In the genomic region with DNA sequence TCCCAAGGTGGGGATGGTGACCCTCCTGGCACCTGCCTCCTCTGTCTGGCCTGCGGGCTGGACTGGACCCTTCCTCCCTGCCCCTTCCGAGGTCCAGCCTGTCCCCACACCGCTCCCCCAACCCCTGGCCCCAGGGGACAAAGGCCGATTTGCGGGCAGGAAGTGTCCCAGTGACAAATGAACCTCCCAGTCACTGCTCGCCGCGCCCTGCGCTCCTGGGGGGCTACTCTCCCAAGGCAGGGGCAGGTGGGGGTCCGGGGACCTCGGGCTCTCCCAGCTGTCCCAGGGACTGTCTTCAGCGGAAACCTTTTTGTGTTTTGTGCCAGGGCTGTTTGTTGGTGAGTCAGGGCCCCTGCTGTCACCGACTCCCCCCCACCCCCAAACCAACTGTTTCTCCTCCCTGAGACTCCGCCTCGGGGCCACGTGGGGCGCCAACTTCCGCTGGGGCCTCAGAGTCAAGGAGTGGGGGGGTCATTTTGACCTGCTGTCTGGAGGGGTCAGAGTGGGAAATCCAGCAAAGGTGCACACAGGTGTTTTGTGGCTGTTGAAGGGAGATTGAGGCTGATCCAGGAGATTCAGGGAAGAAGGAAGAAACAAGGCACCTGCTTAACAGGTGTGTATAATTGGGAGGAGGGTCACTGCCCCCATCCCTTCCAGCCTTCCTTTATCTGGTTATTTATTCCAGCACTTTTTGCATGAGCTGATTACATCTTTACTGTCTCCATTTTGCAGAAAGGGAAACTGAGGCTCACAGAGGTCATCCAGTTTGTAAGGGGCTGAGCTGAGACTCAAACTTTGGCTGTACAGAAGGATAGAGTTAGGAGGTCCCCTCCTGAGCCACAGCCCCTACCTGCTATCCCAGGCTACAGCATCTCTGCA, we compare ENCODE assay signal across 1 cellular context.
TF ChIP-seq lines count a peak whose summit lies in the region.

No MANE protein-coding gene starts in this region.

TF ChIP-seq in K562, 482 proteins besides CTCF, POLR2A, EP300 and RAD21 (continues in another document):
- TF ChIP-seq MTA3 (IDR thresholded peaks at IDR 0.05; ENCODE audit: borderline replicate concordance) (no peak), CTBP1 (IDR thresholded peaks at IDR 0.05; ENCODE audit: borderline replicate concordance) (0 out of 2 replicates have a peak, but pooled peaks have one; percentile 21), ZNF75A (CRISPR knock-in tag; IDR thresholded peaks at IDR 0.05) (no peak), SLC30A9 (CRISPR knock-in tag; IDR thresholded peaks at IDR 0.05) (no peak), BCL6 (CRISPR knock-in tag; IDR thresholded peaks at IDR 0.05) (no peak), MXI1 (IDR thresholded peaks at IDR 0.05; ENCODE audit: low read depth, low read length) (peak; percentile 29; the same call in 1 of the 2 replicates), ETV6 (IDR thresholded peaks at IDR 0.05; ENCODE audit: borderline replicate concordance in 1 of 2, low read depth in 2 of 2, low read length in 1 of 2) (no peak), ETV6 (CRISPR knock-in tag; IDR thresholded peaks at IDR 0.05; ENCODE audit: borderline replicate concordance) (no peak), RUNX1 (IDR thresholded peaks at IDR 0.05; ENCODE audit: low read depth) (no peak), SP1 (CRISPR knock-in tag; IDR thresholded peaks at IDR 0.05) (no peak), STAT5B (CRISPR knock-in tag; IDR thresholded peaks at IDR 0.05) (no peak), ZNF561 (CRISPR knock-in tag; conservative IDR thresholded peaks at IDR 0.05) (no peak), CREB1 (IDR thresholded peaks at IDR 0.05) (no peak), CREB1 (CRISPR knock-in tag; IDR thresholded peaks at IDR 0.05) (no peak), ESRRA (IDR thresholded peaks at IDR 0.05; ENCODE audit: borderline replicate concordance, low read depth) (peak; percentile 58), ZC3H8 (IDR thresholded peaks at IDR 0.05) (no peak), YBX1 (IDR thresholded peaks at IDR 0.05) (no peak), LCOR (CRISPR knock-in tag; IDR thresholded peaks at IDR 0.05) (peak; percentile 31), KLF16 (IDR thresholded peaks at IDR 0.05) (no peak), MECOM (CRISPR knock-in tag; IDR thresholded peaks at IDR 0.05) (no peak), CHCHD3 (CRISPR knock-in tag; IDR thresholded peaks at IDR 0.05) (no peak), TRIM28 (IDR thresholded peaks at IDR 0.05) (no peak), ZBTB1 (CRISPR knock-in tag; IDR thresholded peaks at IDR 0.05; ENCODE audit: borderline replicate concordance, low read depth) (no peak; the same call in 1 of the 2 replicates), MED1 (CRISPR knock-in tag; IDR thresholded peaks at IDR 0.05; ENCODE audit: borderline replicate concordance) (no peak), NCOR1 (IDR thresholded peaks at IDR 0.05) (0 out of 2 replicates have a peak, but pooled peaks have one; percentile 23), GABPB1 (CRISPR knock-in tag; IDR thresholded peaks at IDR 0.05) (peak; percentile 75), BRF1 (IDR thresholded peaks at IDR 0.05; ENCODE audit: borderline replicate concordance, extremely low read depth, insufficient read length) (no peak), TCF7L2 (IDR thresholded peaks at IDR 0.05; ENCODE audit: low read depth, low read length) (no peak), ZNF695 (CRISPR knock-in tag; IDR thresholded peaks at IDR 0.05) (no peak), NR2C2 (CRISPR knock-in tag; IDR thresholded peaks at IDR 0.05) (0 out of 2 replicates have a peak, but pooled peaks have one; percentile 20), NR2C2 (tag; IDR thresholded peaks at IDR 0.05) (peak; percentile 84), CSDE1 (IDR thresholded peaks at IDR 0.05) (no peak), POLR2AphosphoS2 (IDR thresholded peaks at IDR 0.05; ENCODE audit: low read length) (no peak), ELF4 (CRISPR knock-in tag; IDR thresholded peaks at IDR 0.05) (no peak), SAFB (IDR thresholded peaks at IDR 0.05; ENCODE audit: borderline replicate concordance, low read depth, low read length) (no peak), RNF2 (IDR thresholded peaks at IDR 0.05) (no peak), NCOA1 (IDR thresholded peaks at IDR 0.05; ENCODE audit: low read depth) (0 out of 2 replicates have a peak, but pooled peaks have one; percentile 38), ZNF41 (CRISPR knock-in tag; conservative IDR thresholded peaks at IDR 0.05) (no peak), ZFP30 (CRISPR knock-in tag; IDR thresholded peaks at IDR 0.05; ENCODE audit: borderline replicate concordance) (no peak), NFE2 (IDR thresholded peaks at IDR 0.05; ENCODE audit: low read depth) (0 out of 2 replicates have a peak, but pooled peaks have one; percentile 27), ZNF785 (CRISPR knock-in tag; IDR thresholded peaks at IDR 0.05) (no peak)
- TF ChIP-seq, protein P1, sequence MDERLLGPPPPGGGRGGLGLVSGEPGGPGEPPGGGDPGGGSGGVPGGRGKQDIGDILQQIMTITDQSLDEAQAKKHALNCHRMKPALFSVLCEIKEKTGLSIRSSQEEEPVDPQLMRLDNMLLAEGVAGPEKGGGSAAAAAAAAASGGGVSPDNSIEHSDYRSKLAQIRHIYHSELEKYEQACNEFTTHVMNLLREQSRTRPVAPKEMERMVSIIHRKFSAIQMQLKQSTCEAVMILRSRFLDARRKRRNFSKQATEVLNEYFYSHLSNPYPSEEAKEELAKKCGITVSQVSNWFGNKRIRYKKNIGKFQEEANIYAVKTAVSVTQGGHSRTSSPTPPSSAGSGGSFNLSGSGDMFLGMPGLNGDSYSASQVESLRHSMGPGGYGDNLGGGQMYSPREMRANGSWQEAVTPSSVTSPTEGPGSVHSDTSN (CRISPR knock-in tag; IDR thresholded peaks at IDR 0.05; ENCODE audit: low read depth): no peak
- TF ChIP-seq, protein P1 (tag; conservative IDR thresholded peaks at IDR 0.05; ENCODE audit: low read depth): no peak; the same call in 1 of the 2 replicates
- TF ChIP-seq, protein P2, sequence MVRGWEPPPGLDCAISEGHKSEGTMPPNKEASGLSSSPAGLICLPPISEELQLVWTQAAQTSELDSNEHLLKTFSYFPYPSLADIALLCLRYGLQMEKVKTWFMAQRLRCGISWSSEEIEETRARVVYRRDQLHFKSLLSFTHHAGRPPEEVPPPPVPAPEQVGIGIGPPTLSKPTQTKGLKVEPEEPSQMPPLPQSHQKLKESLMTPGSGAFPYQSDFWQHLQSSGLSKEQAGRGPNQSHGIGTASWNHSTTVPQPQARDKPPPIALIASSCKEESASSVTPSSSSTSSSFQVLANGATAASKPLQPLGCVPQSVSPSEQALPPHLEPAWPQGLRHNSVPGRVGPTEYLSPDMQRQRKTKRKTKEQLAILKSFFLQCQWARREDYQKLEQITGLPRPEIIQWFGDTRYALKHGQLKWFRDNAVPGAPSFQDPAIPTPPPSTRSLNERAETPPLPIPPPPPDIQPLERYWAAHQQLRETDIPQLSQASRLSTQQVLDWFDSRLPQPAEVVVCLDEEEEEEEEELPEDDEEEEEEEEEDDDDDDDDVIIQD (CRISPR knock-in tag; IDR thresholded peaks at IDR 0.05): no peak
- TF ChIP-seq, protein P3, sequence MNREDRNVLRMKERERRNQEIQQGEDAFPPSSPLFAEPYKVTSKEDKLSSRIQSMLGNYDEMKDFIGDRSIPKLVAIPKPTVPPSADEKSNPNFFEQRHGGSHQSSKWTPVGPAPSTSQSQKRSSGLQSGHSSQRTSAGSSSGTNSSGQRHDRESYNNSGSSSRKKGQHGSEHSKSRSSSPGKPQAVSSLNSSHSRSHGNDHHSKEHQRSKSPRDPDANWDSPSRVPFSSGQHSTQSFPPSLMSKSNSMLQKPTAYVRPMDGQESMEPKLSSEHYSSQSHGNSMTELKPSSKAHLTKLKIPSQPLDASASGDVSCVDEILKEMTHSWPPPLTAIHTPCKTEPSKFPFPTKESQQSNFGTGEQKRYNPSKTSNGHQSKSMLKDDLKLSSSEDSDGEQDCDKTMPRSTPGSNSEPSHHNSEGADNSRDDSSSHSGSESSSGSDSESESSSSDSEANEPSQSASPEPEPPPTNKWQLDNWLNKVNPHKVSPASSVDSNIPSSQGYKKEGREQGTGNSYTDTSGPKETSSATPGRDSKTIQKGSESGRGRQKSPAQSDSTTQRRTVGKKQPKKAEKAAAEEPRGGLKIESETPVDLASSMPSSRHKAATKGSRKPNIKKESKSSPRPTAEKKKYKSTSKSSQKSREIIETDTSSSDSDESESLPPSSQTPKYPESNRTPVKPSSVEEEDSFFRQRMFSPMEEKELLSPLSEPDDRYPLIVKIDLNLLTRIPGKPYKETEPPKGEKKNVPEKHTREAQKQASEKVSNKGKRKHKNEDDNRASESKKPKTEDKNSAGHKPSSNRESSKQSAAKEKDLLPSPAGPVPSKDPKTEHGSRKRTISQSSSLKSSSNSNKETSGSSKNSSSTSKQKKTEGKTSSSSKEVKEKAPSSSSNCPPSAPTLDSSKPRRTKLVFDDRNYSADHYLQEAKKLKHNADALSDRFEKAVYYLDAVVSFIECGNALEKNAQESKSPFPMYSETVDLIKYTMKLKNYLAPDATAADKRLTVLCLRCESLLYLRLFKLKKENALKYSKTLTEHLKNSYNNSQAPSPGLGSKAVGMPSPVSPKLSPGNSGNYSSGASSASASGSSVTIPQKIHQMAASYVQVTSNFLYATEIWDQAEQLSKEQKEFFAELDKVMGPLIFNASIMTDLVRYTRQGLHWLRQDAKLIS (CRISPR knock-in tag; IDR thresholded peaks at IDR 0.05): no peak
- TF ChIP-seq, protein P4, sequence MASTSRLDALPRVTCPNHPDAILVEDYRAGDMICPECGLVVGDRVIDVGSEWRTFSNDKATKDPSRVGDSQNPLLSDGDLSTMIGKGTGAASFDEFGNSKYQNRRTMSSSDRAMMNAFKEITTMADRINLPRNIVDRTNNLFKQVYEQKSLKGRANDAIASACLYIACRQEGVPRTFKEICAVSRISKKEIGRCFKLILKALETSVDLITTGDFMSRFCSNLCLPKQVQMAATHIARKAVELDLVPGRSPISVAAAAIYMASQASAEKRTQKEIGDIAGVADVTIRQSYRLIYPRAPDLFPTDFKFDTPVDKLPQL (IDR thresholded peaks at IDR 0.05; ENCODE audit: extremely low read depth, insufficient read length): no peak
- TF ChIP-seq, protein P5, sequence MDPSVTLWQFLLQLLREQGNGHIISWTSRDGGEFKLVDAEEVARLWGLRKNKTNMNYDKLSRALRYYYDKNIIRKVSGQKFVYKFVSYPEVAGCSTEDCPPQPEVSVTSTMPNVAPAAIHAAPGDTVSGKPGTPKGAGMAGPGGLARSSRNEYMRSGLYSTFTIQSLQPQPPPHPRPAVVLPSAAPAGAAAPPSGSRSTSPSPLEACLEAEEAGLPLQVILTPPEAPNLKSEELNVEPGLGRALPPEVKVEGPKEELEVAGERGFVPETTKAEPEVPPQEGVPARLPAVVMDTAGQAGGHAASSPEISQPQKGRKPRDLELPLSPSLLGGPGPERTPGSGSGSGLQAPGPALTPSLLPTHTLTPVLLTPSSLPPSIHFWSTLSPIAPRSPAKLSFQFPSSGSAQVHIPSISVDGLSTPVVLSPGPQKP (CRISPR knock-in tag; IDR thresholded peaks at IDR 0.05): no peak
- TF ChIP-seq, protein P6, sequence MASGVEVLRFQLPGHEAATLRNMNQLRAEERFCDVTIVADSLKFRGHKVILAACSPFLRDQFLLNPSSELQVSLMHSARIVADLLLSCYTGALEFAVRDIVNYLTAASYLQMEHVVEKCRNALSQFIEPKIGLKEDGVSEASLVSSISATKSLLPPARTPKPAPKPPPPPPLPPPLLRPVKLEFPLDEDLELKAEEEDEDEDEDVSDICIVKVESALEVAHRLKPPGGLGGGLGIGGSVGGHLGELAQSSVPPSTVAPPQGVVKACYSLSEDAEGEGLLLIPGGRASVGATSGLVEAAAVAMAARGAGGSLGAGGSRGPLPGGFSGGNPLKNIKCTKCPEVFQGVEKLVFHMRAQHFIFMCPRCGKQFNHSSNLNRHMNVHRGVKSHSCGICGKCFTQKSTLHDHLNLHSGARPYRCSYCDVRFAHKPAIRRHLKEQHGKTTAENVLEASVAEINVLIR (CRISPR knock-in tag; IDR thresholded peaks at IDR 0.05): no peak
- TF ChIP-seq, protein P7, sequence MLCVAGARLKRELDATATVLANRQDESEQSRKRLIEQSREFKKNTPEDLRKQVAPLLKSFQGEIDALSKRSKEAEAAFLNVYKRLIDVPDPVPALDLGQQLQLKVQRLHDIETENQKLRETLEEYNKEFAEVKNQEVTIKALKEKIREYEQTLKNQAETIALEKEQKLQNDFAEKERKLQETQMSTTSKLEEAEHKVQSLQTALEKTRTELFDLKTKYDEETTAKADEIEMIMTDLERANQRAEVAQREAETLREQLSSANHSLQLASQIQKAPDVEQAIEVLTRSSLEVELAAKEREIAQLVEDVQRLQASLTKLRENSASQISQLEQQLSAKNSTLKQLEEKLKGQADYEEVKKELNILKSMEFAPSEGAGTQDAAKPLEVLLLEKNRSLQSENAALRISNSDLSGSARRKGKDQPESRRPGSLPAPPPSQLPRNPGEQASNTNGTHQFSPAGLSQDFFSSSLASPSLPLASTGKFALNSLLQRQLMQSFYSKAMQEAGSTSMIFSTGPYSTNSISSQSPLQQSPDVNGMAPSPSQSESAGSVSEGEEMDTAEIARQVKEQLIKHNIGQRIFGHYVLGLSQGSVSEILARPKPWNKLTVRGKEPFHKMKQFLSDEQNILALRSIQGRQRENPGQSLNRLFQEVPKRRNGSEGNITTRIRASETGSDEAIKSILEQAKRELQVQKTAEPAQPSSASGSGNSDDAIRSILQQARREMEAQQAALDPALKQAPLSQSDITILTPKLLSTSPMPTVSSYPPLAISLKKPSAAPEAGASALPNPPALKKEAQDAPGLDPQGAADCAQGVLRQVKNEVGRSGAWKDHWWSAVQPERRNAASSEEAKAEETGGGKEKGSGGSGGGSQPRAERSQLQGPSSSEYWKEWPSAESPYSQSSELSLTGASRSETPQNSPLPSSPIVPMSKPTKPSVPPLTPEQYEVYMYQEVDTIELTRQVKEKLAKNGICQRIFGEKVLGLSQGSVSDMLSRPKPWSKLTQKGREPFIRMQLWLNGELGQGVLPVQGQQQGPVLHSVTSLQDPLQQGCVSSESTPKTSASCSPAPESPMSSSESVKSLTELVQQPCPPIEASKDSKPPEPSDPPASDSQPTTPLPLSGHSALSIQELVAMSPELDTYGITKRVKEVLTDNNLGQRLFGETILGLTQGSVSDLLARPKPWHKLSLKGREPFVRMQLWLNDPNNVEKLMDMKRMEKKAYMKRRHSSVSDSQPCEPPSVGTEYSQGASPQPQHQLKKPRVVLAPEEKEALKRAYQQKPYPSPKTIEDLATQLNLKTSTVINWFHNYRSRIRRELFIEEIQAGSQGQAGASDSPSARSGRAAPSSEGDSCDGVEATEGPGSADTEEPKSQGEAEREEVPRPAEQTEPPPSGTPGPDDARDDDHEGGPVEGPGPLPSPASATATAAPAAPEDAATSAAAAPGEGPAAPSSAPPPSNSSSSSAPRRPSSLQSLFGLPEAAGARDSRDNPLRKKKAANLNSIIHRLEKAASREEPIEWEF (CRISPR knock-in tag; IDR thresholded peaks at IDR 0.05): no peak
- TF ChIP-seq, protein P8, sequence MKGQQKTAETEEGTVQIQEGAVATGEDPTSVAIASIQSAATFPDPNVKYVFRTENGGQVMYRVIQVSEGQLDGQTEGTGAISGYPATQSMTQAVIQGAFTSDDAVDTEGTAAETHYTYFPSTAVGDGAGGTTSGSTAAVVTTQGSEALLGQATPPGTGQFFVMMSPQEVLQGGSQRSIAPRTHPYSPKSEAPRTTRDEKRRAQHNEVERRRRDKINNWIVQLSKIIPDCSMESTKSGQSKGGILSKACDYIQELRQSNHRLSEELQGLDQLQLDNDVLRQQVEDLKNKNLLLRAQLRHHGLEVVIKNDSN (CRISPR knock-in tag; IDR thresholded peaks at IDR 0.05): peak; percentile 96
